In genomic region chr3:99529265-99529664, GRCh38 we compare ENCODE assay signal across 14 cellular contexts.
DNase-seq lines count a peak whose midpoint lies in the region; ATAC-seq, FAIRE-seq and TF ChIP-seq lines count a peak whose summit lies in the region.
"Had no signal": no experiment of that assay in that cellular context is flagged by ENCODE, and none has a peak within 500 bp of the region (broad histone marks: within the 10 kb centered on the region; RNA-seq: fewer than 3 reads in every experiment).

No MANE protein-coding gene starts in this region.

- no peaks in the 10 kb centered on the region for H3K27me3 ChIP-seq in mesenchymal stem cell (ENCODE audit: control insufficient read depth in 1 of 2, insufficient read depth in 1 of 2, low read length in 2 of 2)
- H3K27me3 ChIP-seq in tibial artery: no peaks in the 10 kb centered on the region
- H3K27me3 ChIP-seq: BLaER1 treated with 17β-estradiol and CSF1 and Interleukin-3, amounts not matched to agents 10 nM and 100 nM had no signal

- no peak for FAIRE-seq in RCC 7860 (lab: Jason Lieb, UNC)
- FAIRE-seq: GM18507 had no signal

- H2BK12ac ChIP-seq in mesenchymal stem cell (ENCODE audit: low read length in 2 of 2): no peak overlapping the region

- H3K4me3 ChIP-seq in SK-N-MC (no peak overlapping the region), mesenchymal stem cell (ENCODE audit: insufficient read depth in 1 of 2, low read depth in 1 of 2, low read length in 2 of 2) (no peak overlapping the region), tibial artery (no peak overlapping the region)
- H3K4me3 ChIP-seq: BLaER1 treated with 17β-estradiol and CSF1 and Interleukin-3, amounts not matched to agents 10 nM and 100 nM; HAP-1 had no signal

- peaks cover 1% of the 10 kb centered on the region for H3K4me1 ChIP-seq in mesenchymal stem cell (ENCODE audit: control insufficient read depth, insufficient read depth, low read depth, low read length)
- peaks cover 0 to 68% (median 16%) of the 10 kb centered on the region in 4 donors for H3K4me1 ChIP-seq in tibial artery
- H3K4me1 ChIP-seq: BLaER1 treated with 17β-estradiol and CSF1 and Interleukin-3, amounts not matched to agents 10 nM and 100 nM; HAP-1 had no signal

- H3K9me3 ChIP-seq in SK-N-MC (ENCODE audit: low read depth, low read length): no peaks in the 10 kb centered on the region; the same call in 1 of the 2 replicates
- H3K9me3 ChIP-seq in mesenchymal stem cell (ENCODE audit: control insufficient read depth, low read length): no peaks in the 10 kb centered on the region
- H3K9me3 ChIP-seq in tibial artery: no peaks in the 10 kb centered on the region
- H3K9me3 ChIP-seq: BLaER1 treated with 17β-estradiol and CSF1 and Interleukin-3, amounts not matched to agents 10 nM and 100 nM; HAP-1 had no signal

- no peak overlapping the region for H2BK15ac ChIP-seq in mesenchymal stem cell (ENCODE audit: low read depth, poor library complexity, severe bottlenecking)

- H3K18ac ChIP-seq in mesenchymal stem cell (ENCODE audit: low read depth in 1 of 2, low read length in 2 of 2): no peak overlapping the region

- ATAC-seq in HG03097 (IDR thresholded peaks at IDR 0.05; ENCODE audit: low FRiP score, unreplicated experiment): no peak

- H3K27ac ChIP-seq in SK-N-MC (peak overlapping the region; percentile 97; the same call in 1 of the 2 replicates), mesenchymal stem cell (ENCODE audit: low read length, poor library complexity, severe bottlenecking) (peak overlapping the region; percentile 44), tibial artery (peak overlapping the region; percentile 71 to 84)
- H3K27ac ChIP-seq: BLaER1 treated with 17β-estradiol and CSF1 and Interleukin-3, amounts not matched to agents 10 nM and 100 nM had no signal

- H2AFZ ChIP-seq in mesenchymal stem cell (ENCODE audit: low read depth, low read length): no peak overlapping the region

- H2BK120ac ChIP-seq in mesenchymal stem cell (ENCODE audit: low read depth, low read length): no peak overlapping the region

- WGBS in mesenchymal stem cell: 100% methylated on average over 1 of the region's 1 CpG

- H3K4me2 ChIP-seq in mesenchymal stem cell (ENCODE audit: low read length, poor library complexity, severe bottlenecking): no peak overlapping the region
- H3K4me2 ChIP-seq: BLaER1 treated with 17β-estradiol and CSF1 and Interleukin-3, amounts not matched to agents 10 nM and 100 nM had no signal

- H3K36me3 ChIP-seq in SK-N-MC (ENCODE audit: insufficient read depth, low read length) (no peaks in the 10 kb centered on the region), mesenchymal stem cell (ENCODE audit: control insufficient read depth in 1 of 2, insufficient read depth in 2 of 2, low read depth in 1 of 2, low read length in 2 of 2) (no peaks in the 10 kb centered on the region), tibial artery (no peaks in the 10 kb centered on the region)
- H3K36me3 ChIP-seq: BLaER1 treated with 17β-estradiol and CSF1 and Interleukin-3, amounts not matched to agents 10 nM and 100 nM; HAP-1 had no signal

- H3K79me1 ChIP-seq in mesenchymal stem cell (replicated peaks; ENCODE audit: low read length, poor library complexity, severe bottlenecking): no peaks in the 10 kb centered on the region

- H3K14ac ChIP-seq in mesenchymal stem cell (ENCODE audit: low read length in 2 of 2): no peak overlapping the region

- TF ChIP-seq CTCF in tibial artery (IDR thresholded peaks at IDR 0.05): no peak

- H3K4ac ChIP-seq in mesenchymal stem cell (ENCODE audit: low read depth in 1 of 2, low read length in 2 of 2): no peak overlapping the region

- DNase-seq in HCEC 1CT (peak; percentile 40), SK-N-MC (ENCODE audit: low read depth, low spot score) (no peak), mesenchymal stem cell (no peak), tibial artery (no peak), RCC 7860 (ENCODE audit: low spot score) (no peak), NCI-H526 (lab: John Stamatoyannopoulos, UW) (no peak)
- DNase-seq: ACHN; CD4-positive, CD25-positive, alpha-beta regulatory T cell; DMS53; GOT3 had no signal

- H4K91ac ChIP-seq in mesenchymal stem cell (ENCODE audit: low read length): no peak overlapping the region

- intact Hi-C loops in tibial artery (cut with DNase I; ENCODE audit: low total_unique reads): no loop called here

- no peak overlapping the region for H3K9ac ChIP-seq in SK-N-MC (ENCODE audit: insufficient read length)
- H3K9ac ChIP-seq in mesenchymal stem cell (ENCODE audit: low read length): no peak overlapping the region
- H3K9ac ChIP-seq: BLaER1 treated with 17β-estradiol and CSF1 and Interleukin-3, amounts not matched to agents 10 nM and 100 nM had no signal

- no peak overlapping the region for H2AK5ac ChIP-seq in mesenchymal stem cell (ENCODE audit: low read length, severe bottlenecking)

- peak overlapping the region; percentile 51 for H2BK5ac ChIP-seq in mesenchymal stem cell (ENCODE audit: low read depth, low read length, poor library complexity, severe bottlenecking)

- no peak overlapping the region for H3K23ac ChIP-seq in mesenchymal stem cell (ENCODE audit: low read length in 2 of 2)

- no peak overlapping the region for H4K8ac ChIP-seq in mesenchymal stem cell (ENCODE audit: low read length)

Comparison
In these comparisons a context has a peak if more than half of its experiments do, and no peak if none do; other contexts are left out.
1. H3K27ac ChIP-seq: peak in every context shown above with its lines; median percentile 97 in SK-N-MC; 78 in tibial artery; 44 in mesenchymal stem cell.